ENCODE assay signal across 8 cellular contexts in genomic region chr17:60526726-60527125, GRCh38. TPM values are rescaled to one million over a fixed set of nuclear protein-coding genes. Genes with fewer than 3 reads are reported as not detected.
DNase-seq lines count a peak whose midpoint lies in the region; ATAC-seq, FAIRE-seq and TF ChIP-seq lines count a peak whose summit lies in the region.

No MANE protein-coding gene starts in this region.

- peak overlapping the region in 1 of 2 experiments; percentile 86; a peak in 2 of 4 replicates for H3K9ac ChIP-seq in K562 (ENCODE audit: insufficient read depth in 1 of 2, low read depth in 2 of 2, low read length in 2 of 2)

- H3K4me3 Mint-ChIP-seq in memory B cell, result peak overlapping the region; percentile 98

- H3K4me3 ChIP-seq in right atrium auricular region (peak overlapping the region; percentile 95), K562 (peak overlapping the region; percentile 96), vagina (peak overlapping the region; percentile 93 to 94)

- peak; percentile 35 for FAIRE-seq in K562 (lab: Jason Lieb, UNC)

- H2AFZ ChIP-seq in K562 (ENCODE audit: low read depth, low read length), result peak overlapping the region; percentile 98

- TF ChIP-seq POLR2A in K562 (conservative IDR thresholded peaks at IDR 0.05), result no peak
- TF ChIP-seq POLR2A in vagina (IDR thresholded peaks at IDR 0.05), result no peak

- H4K20me1 ChIP-seq in K562 (replicated peaks; ENCODE audit: control insufficient read depth, insufficient read depth, low read length), result 0 out of 2 replicates have a peak, but pooled peaks cover 4% of the 10 kb centered on the region

- H3K9me3 Mint-ChIP-seq in memory B cell, result no peaks in the 10 kb centered on the region

- in situ Hi-C loops in K562 (cut with MboI), result no loop called here

- H3K79me2 ChIP-seq in K562 (ENCODE audit: control insufficient read depth, insufficient read depth, low read length), result peaks cover 54% of the 10 kb centered on the region

- no peak for TF ChIP-seq EP300 in K562 (IDR thresholded peaks at IDR 0.05; ENCODE audit: low read length)

- H3K36me3 ChIP-seq in right atrium auricular region, result no peaks in the 10 kb centered on the region
- H3K36me3 ChIP-seq in K562 (ENCODE audit: control insufficient read depth, insufficient read depth, low read length), result peaks cover 3% of the 10 kb centered on the region; the same call in 1 of the 3 replicates
- H3K36me3 ChIP-seq in vagina, result no peaks in the 10 kb centered on the region

- intact Hi-C loops in left cardiac atrium (cut with DNase I) (loop anchor here in 1 of 2 donors (5.0 kb wide), 1 partner anchor 111 kb away; no protein-coding TSS in a partner anchor), K562 (cut with micrococcal nuclease) (loop anchor here (5.0 kb wide), 1 partner anchor 76 kb away; the partner anchor contains the start of gene PPM1D), vagina (cut with DNase I) (no loop called here)

- no peaks in the 10 kb centered on the region for H3K9me3 ChIP-seq in right atrium auricular region
- H3K9me3 ChIP-seq in K562 (replicated peaks; ENCODE audit: control insufficient read depth, insufficient read depth, low read depth, low read length), result no peaks in the 10 kb centered on the region
- H3K9me3 ChIP-seq in vagina, result no peaks in the 10 kb centered on the region

- TF ChIP-seq CTCF in right atrium auricular region (IDR thresholded peaks at IDR 0.05) (no peak), K562 (IDR thresholded peaks at IDR 0.05 in 2 of 3, conservative IDR thresholded peaks at IDR 0.05 in 1 of 3; ENCODE audit: insufficient read depth in 2 of 3, low read depth in 1 of 3, low read length in 3 of 3) (no peak), vagina (IDR thresholded peaks at IDR 0.05) (no peak)

- H3K27ac ChIP-seq in right atrium auricular region, result peak overlapping the region; percentile 99
- H3K27ac ChIP-seq in K562 (ENCODE audit: extremely low read depth, low read depth, low read length), result peak overlapping the region; percentile 90; the same call in 2 of the 3 replicates
- peak overlapping the region; percentile 98 for H3K27ac ChIP-seq in vagina

- 5% methylated on average over 6 of the region's 6 CpGs for WGBS in K562 (ENCODE audit: insufficient coverage, low coverage, missing lambda C conversion rate)

- POLR2A ChIA-PET in K562 (lab: Yijun Ruan, JAX), result interaction anchor here (0.7 to 1.4 kb wide), 7 partner anchors 9 to 104 kb away, joined by 3 to 5 read pairs (median 4); no protein-coding TSS in a partner anchor

- H3K27ac Mint-ChIP-seq in memory B cell, result peak overlapping the region; percentile 98

- DNase-seq in right atrium auricular region (ENCODE audit: low spot score), result no peak
- DNase-seq in left cardiac atrium, result no peak
- peak in 1 of 4 experiments; percentile 7 for DNase-seq in K562 (ENCODE audit: extremely low read depth in 1 of 4, low spot score in 3 of 4)
- DNase-seq in memory B cell (ENCODE audit: low spot score in 2 of 2), result no peak
- no peak for DNase-seq in vagina (ENCODE audit: extremely low spot score in 2 of 2)

- peaks cover 8% of the 10 kb centered on the region for H3K36me3 Mint-ChIP-seq in memory B cell

- H3K27me3 ChIP-seq in right atrium auricular region (no peaks in the 10 kb centered on the region), K562 (ENCODE audit: control insufficient read depth in 2 of 2, insufficient read depth in 2 of 2, low read length in 2 of 2) (no peaks in the 10 kb centered on the region), vagina (no peaks in the 10 kb centered on the region)

- H3K4me2 ChIP-seq in K562 (ENCODE audit: insufficient read depth, low read length), result peak overlapping the region; percentile 95

- no peaks in the 10 kb centered on the region for H3K27me3 Mint-ChIP-seq in memory B cell

- H3K4me1 ChIP-seq in right atrium auricular region (peaks cover 0 to 26% of the 10 kb centered on the region in 2 donors), K562 (replicated peaks in 1 of 2; ENCODE audit: control insufficient read depth in 2 of 2, insufficient read depth in 2 of 2, low read length in 2 of 2) (no peaks in the 10 kb centered on the region), vagina (peaks cover 33% of the 10 kb centered on the region)

- no TSS peak for BruUV-seq in K562 (replicated peaks; lab: Mats Ljungman, UMichigan)

- ATAC-seq in left cardiac atrium (no peak), K562 (no peak), memory B cell (ENCODE audit: low read depth) (no peak), GM21576 (IDR thresholded peaks at IDR 0.05; ENCODE audit: unreplicated experiment) (no peak), GM18873 (IDR thresholded peaks at IDR 0.05; ENCODE audit: low FRiP score, unreplicated experiment) (no peak), HG03460 (IDR thresholded peaks at IDR 0.05; ENCODE audit: unreplicated experiment) (no peak)

- no peaks in the 10 kb centered on the region for H3K9me1 ChIP-seq in K562 (ENCODE audit: control insufficient read depth, insufficient read depth, low read length)

- CTCF ChIA-PET in K562 (lab: Yijun Ruan, JAX; ENCODE audit: low intra/inter-chr PET ratio), result no interaction called here

- H3K4me1 Mint-ChIP-seq in memory B cell, result peaks cover 27% of the 10 kb centered on the region

- TF ChIP-seq RAD21 in K562 (CRISPR knock-in tag; conservative IDR thresholded peaks at IDR 0.05 in 1 of 2, IDR thresholded peaks at IDR 0.05 in 1 of 2), result no peak

TF ChIP-seq in K562, 482 proteins besides CTCF, POLR2A, EP300 and RAD21:
- TF ChIP-seq, protein P1, sequence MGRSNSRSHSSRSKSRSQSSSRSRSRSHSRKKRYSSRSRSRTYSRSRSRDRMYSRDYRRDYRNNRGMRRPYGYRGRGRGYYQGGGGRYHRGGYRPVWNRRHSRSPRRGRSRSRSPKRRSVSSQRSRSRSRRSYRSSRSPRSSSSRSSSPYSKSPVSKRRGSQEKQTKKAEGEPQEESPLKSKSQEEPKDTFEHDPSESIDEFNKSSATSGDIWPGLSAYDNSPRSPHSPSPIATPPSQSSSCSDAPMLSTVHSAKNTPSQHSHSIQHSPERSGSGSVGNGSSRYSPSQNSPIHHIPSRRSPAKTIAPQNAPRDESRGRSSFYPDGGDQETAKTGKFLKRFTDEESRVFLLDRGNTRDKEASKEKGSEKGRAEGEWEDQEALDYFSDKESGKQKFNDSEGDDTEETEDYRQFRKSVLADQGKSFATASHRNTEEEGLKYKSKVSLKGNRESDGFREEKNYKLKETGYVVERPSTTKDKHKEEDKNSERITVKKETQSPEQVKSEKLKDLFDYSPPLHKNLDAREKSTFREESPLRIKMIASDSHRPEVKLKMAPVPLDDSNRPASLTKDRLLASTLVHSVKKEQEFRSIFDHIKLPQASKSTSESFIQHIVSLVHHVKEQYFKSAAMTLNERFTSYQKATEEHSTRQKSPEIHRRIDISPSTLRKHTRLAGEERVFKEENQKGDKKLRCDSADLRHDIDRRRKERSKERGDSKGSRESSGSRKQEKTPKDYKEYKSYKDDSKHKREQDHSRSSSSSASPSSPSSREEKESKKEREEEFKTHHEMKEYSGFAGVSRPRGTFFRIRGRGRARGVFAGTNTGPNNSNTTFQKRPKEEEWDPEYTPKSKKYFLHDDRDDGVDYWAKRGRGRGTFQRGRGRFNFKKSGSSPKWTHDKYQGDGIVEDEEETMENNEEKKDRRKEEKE (IDR thresholded peaks at IDR 0.05; ENCODE audit: borderline replicate concordance in 1 of 2, control insufficient read depth in 1 of 2, low read depth in 2 of 2, low read length in 1 of 2), result no peak
- TF ChIP-seq LCOR (CRISPR knock-in tag; IDR thresholded peaks at IDR 0.05) (0 out of 2 replicates have a peak, but pooled peaks have one; percentile 11), MXI1 (IDR thresholded peaks at IDR 0.05; ENCODE audit: low read depth, low read length) (no peak), ZNF785 (CRISPR knock-in tag; IDR thresholded peaks at IDR 0.05) (no peak)
TF ChIP-seq in K562: peak in this region for 1.

RNA-seq across cellular contexts. Expression of gene APPBP2, which starts 0.7 kb away (rescaled TPM):
- total RNA-seq in right atrium auricular region (10 to 100 TPM; 13.3 to 13.9 TPM), left cardiac atrium (10 to 100 TPM; 23.4 to 26.5 TPM), K562 (2014; rRNA removed) (5.1 and 6.1 TPM in 2 replicates), K562 (2014; rRNA removed; fragmentation: Illumina TruSeq; extraction: Trizol) (16.8 and 19.0 TPM in 2 replicates), K562 (2015; rRNA removed; fragmentation: Illumina TruSeq; extraction: Trizol) (9.4 and 10.0 TPM in 2 replicates), K562 (2021) (14.7 and 15.4 TPM in 2 replicates), vagina (23.6 TPM)
- 18.9 and 23.0 TPM in 2 replicates for total RNA-seq in K562 (2011; cell fraction: chromatin; rRNA removed; ENCODE audit: low replicate concordance)
- 4.7 and 6.0 TPM in 2 replicates for total RNA-seq in K562 (2011; cell fraction: nucleolus; rRNA removed)
- total RNA-seq in K562 (2011; cell fraction: nucleoplasm; rRNA removed), result 8.2 and 9.9 TPM in 2 replicates
- polyA plus RNA-seq in K562 (2011; rRNA removed) (12.6 and 15.5 TPM in 2 replicates), K562 (2014; fragmentation: Illumina TruSeq; extraction: Trizol) (5.3 and 6.9 TPM in 2 replicates), K562 (2014; fragmentation: Nextera tagmentation; extraction: Ambion mirVana) (1 to 10 TPM; 2.7 to 3.4 TPM), K562 (2014; rRNA removed) (3.7 and 5.4 TPM in 2 replicates)
- polyA plus RNA-seq in K562 (2011; cell fraction: cytosol; rRNA removed), result 1.6 and 4.8 TPM in 2 replicates
- polyA plus RNA-seq in K562 (2011; cell fraction: nucleus; rRNA removed), result 4.1 and 7.1 TPM in 2 replicates
- polyA plus RNA-seq in K562 (2012), result 8.8 and 9.0 TPM in 2 replicates
- 26.3 and 28.3 TPM in 2 replicates for polyA minus RNA-seq in K562 (2011; rRNA and poly(A)+ RNA removed)
- 5.3 and 10.0 TPM in 2 replicates for polyA minus RNA-seq in K562 (2011; cell fraction: cytosol; rRNA and poly(A)+ RNA removed)
- 3.6 and 7.4 TPM in 2 replicates for polyA minus RNA-seq in K562 (2011; cell fraction: nucleus; rRNA and poly(A)+ RNA removed)
